ENCODE assay signal across 7 cellular contexts in the genomic region with DNA sequence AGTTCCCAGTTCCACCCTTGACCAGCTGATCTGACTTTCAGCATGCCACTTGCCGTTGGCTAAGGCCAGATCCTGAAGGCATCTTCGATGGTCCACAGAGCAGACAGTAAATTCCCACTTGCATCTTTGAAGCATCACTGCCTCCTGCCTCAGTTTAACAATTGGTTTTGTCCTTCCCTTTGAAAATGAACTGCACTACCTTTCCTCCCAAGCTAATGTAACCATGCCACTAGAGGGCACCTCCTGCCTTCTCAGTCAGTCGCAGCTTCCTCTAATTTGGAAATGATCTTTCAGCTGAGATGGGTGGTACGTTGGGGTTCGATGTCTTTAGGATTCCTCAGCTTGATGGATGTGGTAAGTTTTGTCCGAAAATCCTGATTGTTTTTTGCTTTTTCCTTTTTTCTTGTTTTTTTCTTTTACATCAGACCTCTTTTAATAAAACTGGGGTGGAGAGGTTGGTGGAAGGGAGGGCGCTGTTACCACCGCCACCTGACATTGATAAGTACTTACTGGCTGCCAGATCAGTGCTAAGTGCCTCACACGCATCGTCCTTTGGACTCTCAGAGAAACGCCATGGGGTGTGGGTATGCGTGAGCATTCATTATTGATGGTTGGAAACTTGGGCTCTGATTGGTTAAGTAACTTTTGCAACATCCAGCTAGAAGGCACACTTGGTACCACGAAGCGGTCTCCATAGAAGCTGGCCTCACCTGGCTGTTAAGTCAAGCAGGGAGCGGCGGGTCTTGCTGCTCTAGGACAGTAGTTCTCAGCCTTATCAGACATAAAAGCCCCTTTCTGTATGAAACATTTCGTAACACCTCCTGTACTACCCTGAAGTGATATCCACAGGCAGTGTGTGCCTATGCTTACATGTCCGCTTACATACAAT. TPM values are rescaled to one million over a fixed set of nuclear protein-coding genes. Genes with fewer than 3 reads are reported as not detected.
A peak's percentile ranks its signal among the peaks of the same experiment; 100 is the strongest.
DNase-seq lines count a peak whose midpoint lies in the region; ATAC-seq and TF ChIP-seq lines count a peak whose summit lies in the region.

No MANE protein-coding gene starts in this region.

- intact Hi-C loops in body of pancreas (cut with DNase I): no loop called here

- 1 to 3% methylated on average over 18 of the region's 18 CpGs for WGBS in body of pancreas, 2 donors

- H3K9me3 ChIP-seq in body of pancreas (no peaks in the 10 kb centered on the region), iPS-15b (ENCODE audit: control insufficient read depth, insufficient read depth, low read length) (no peaks in the 10 kb centered on the region), skeletal muscle tissue (ENCODE audit: control insufficient read depth in 3 of 3, low read length in 3 of 3) (no peaks in the 10 kb centered on the region)

- ATAC-seq in GM18498 (IDR thresholded peaks at IDR 0.05; ENCODE audit: unreplicated experiment): peak; percentile 42
- peak; percentile 33 for ATAC-seq in HG02840 (IDR thresholded peaks at IDR 0.05; ENCODE audit: low FRiP score, unreplicated experiment)
- ATAC-seq in body of pancreas: peak; percentile 71

- no peak for TF ChIP-seq POLR2A in body of pancreas (IDR thresholded peaks at IDR 0.05)

- H3K9ac ChIP-seq in iPS-15b (ENCODE audit: low read depth, low read length) (no peak overlapping the region), skeletal muscle tissue (ENCODE audit: low read depth in 1 of 3, low read length in 3 of 3) (peak overlapping the region; percentile 17 to 69 (median 69))

- no peaks in the 10 kb centered on the region for H3K36me3 ChIP-seq in body of pancreas (replicated peaks in 1 of 2; ENCODE audit: insufficient read depth in 1 of 2, low read depth in 2 of 2)
- no peaks in the 10 kb centered on the region for H3K36me3 ChIP-seq in iPS-15b (ENCODE audit: control insufficient read depth, insufficient read depth, low read length)
- no peaks in the 10 kb centered on the region for H3K36me3 ChIP-seq in skeletal muscle tissue (ENCODE audit: control insufficient read depth in 3 of 3, insufficient read depth in 3 of 3, low read length in 3 of 3)

- peak overlapping the region; percentile 8 to 56 (median 36) for H3K27ac ChIP-seq in body of pancreas
- no peak overlapping the region for H3K27ac ChIP-seq in skeletal muscle tissue (ENCODE audit: low read depth, low read length)

- DNase-seq in NCI-H1436 (lab: John Stamatoyannopoulos, UW): peak; percentile 68
- DNase-seq in T-helper 22 cell (ENCODE audit: low read depth): peak; percentile 31
- peak; percentile 38 to 66 (median 62) for DNase-seq in body of pancreas

- H3K27me3 ChIP-seq in body of pancreas (no peaks in the 10 kb centered on the region), iPS-15b (ENCODE audit: control insufficient read depth, insufficient read depth, low read length) (no peaks in the 10 kb centered on the region), skeletal muscle tissue (ENCODE audit: control insufficient read depth in 3 of 3, insufficient read depth in 3 of 3, low read length in 3 of 3) (peaks cover 0 to 7% (median 6%) of the 10 kb centered on the region in 3 donors)

- peak; percentile 50 to 80 (median 61) for TF ChIP-seq CTCF in body of pancreas (IDR thresholded peaks at IDR 0.05)

- peaks cover 10% of the 10 kb centered on the region for H3K4me1 ChIP-seq in body of pancreas
- H3K4me1 ChIP-seq in iPS-15b (ENCODE audit: control insufficient read depth, insufficient read depth, low read length): peaks cover 2% of the 10 kb centered on the region
- peaks cover 6 to 12% (median 7%) of the 10 kb centered on the region in 3 donors for H3K4me1 ChIP-seq in skeletal muscle tissue (ENCODE audit: control insufficient read depth in 3 of 3, insufficient read depth in 3 of 3, low read length in 3 of 3)

- no peak overlapping the region for H3K4me3 ChIP-seq in body of pancreas
- peak overlapping the region; percentile 45 for H3K4me3 ChIP-seq in iPS-15b (ENCODE audit: low read depth, low read length)
- H3K4me3 ChIP-seq in skeletal muscle tissue (ENCODE audit: low read length in 3 of 3): peak overlapping the region; percentile 68 to 78 (median 72)

RNA-seq across cellular contexts. Expression of gene PTTG1, which starts 16.9 kb away (rescaled TPM):
- total RNA-seq in body of pancreas (1 to 10 TPM; 5.7 to 6.6 TPM), skeletal muscle tissue (17.2 TPM)

RNA-seq across cellular contexts. Expression of gene SLU7, which starts 19.7 kb away (rescaled TPM):
- total RNA-seq in body of pancreas (10 to 100 TPM; 18.8 to 42.8 TPM), skeletal muscle tissue (16.2 TPM)

RNA-seq across cellular contexts. Expression of gene FAM200C, which starts 38.7 kb away (rescaled TPM):
- total RNA-seq in body of pancreas (1 to 10 TPM; 4.6 to 6.0 TPM), skeletal muscle tissue (13.0 TPM)

Comparison
In these comparisons a context has a peak if more than half of its experiments do, and no peak if none do; other contexts are left out.
1. H3K4me3 ChIP-seq: peak in iPS-15b (single experiment) and skeletal muscle tissue (3 of 3); none in body of pancreas (0 of 2).
2. Peak in every context shown above with its lines, with median percentiles within 50 percentile points of each other: ATAC-seq and DNase-seq.